Comparison of ENCODE assay signal across 8 cellular contexts in genomic region chr20:35457539-35457938, GRCh38. TPM values are rescaled to one million over a fixed set of nuclear protein-coding genes. Genes with fewer than 3 reads are reported as not detected.
"Had no signal": no experiment of that assay in that cellular context is flagged by ENCODE, and none has a peak within 500 bp of the region (broad histone marks: within the 10 kb centered on the region; RNA-seq: fewer than 3 reads in every experiment).

No MANE protein-coding gene starts in this region.

RNA-seq across cellular contexts. Expression of gene GDF5, which starts 19.5 kb away (rescaled TPM):
- total RNA-seq: activated CD4-positive, alpha-beta memory T cell treated with anti-CD3 and anti-CD28 coated beads for 36 hours; activated CD4-positive, alpha-beta T cell treated with anti-CD3 and anti-CD28 coated beads, Interleukin-2, amount 10 ng/mL, durations not matched to agents 7 days and 5 days; activated T-cell treated with anti-CD3 and anti-CD28 coated beads, Interleukin-2, amount 50 U/mL, for 4 hours; MCF 10A; OCI-LY7; Peyer's patch; SJSA1; T-helper 17 cell had no signal
